ENCODE assay signal across 24 cellular contexts in the genomic region with DNA sequence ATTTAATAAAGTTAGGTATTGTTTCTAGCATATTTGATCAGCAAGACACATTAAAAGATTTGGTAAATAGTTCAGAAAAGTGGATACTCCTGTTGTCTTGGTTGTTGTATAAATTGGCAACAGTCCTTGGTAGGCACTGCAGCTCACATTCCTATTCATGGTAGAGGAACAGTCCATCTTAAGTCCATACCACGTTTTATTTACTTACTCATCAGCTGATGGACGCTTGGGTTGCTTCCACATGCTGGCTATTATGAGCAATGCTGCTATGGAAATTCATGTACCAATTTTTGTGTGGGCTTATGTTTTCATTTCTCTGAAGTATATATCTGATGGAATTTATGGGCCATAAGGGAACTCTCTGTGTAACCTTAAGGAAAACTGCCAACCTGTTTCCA. TPM values are rescaled to one million over a fixed set of nuclear protein-coding genes. Genes with fewer than 3 reads are reported as not detected.
A peak's percentile ranks its signal among the peaks of the same experiment; 100 is the strongest.
DNase-seq lines count a peak whose midpoint lies in the region; ATAC-seq, FAIRE-seq and TF ChIP-seq lines count a peak whose summit lies in the region.
"Had no signal": no experiment of that assay in that cellular context is flagged by ENCODE, and none has a peak within 500 bp of the region (broad histone marks: within the 10 kb centered on the region; RNA-seq: fewer than 3 reads in every experiment).

No MANE protein-coding gene starts in this region.

- H3K9me3 ChIP-seq in adipocyte (ENCODE audit: control insufficient read depth, low read length) (peaks cover 11% of the 10 kb centered on the region), lower lobe of right lung (no peaks in the 10 kb centered on the region), sigmoid colon (no peaks in the 10 kb centered on the region), testis (no peaks in the 10 kb centered on the region)

- TF ChIP-seq POLR2A in sigmoid colon (IDR thresholded peaks at IDR 0.05) (no peak), H54 (IDR thresholded peaks at IDR 0.05; ENCODE audit: low read depth, low read length) (no peak), testis (IDR thresholded peaks at IDR 0.05) (no peak)

- no peaks in the 10 kb centered on the region for H3K4me1 ChIP-seq in adipocyte (ENCODE audit: control insufficient read depth, insufficient read depth, low read length)
- peaks cover 4% of the 10 kb centered on the region for H3K4me1 ChIP-seq in lower lobe of right lung
- H3K4me1 ChIP-seq in sigmoid colon = peaks cover 0 to 27% (median 10%) of the 10 kb centered on the region in 4 donors
- no peaks in the 10 kb centered on the region for H3K4me1 ChIP-seq in testis

- peak; percentile 54 to 64 for ATAC-seq in lower lobe of right lung

- TF ChIP-seq CTCF in C4-2B (conservative IDR thresholded peaks at IDR 0.05) (no peak), lower lobe of right lung (IDR thresholded peaks at IDR 0.05) (no peak), sigmoid colon (IDR thresholded peaks at IDR 0.05) (no peak), testis (IDR thresholded peaks at IDR 0.05) (no peak)

- peak overlapping the region; percentile 78 for H3K27ac ChIP-seq in C4-2B
- peak overlapping the region; percentile 50 for H3K27ac ChIP-seq in lower lobe of right lung
- H3K27ac ChIP-seq in sigmoid colon = peak overlapping the region in 3 of 4 donors; percentile 42 to 71 (median 55)
- no peak overlapping the region for H3K27ac ChIP-seq in testis
- H3K27ac ChIP-seq: PC-9 had no signal

- H3K27me3 ChIP-seq in adipocyte (replicated peaks; ENCODE audit: control insufficient read depth, insufficient read depth, low read length) (peaks cover 29% of the 10 kb centered on the region), lower lobe of right lung (ENCODE audit: low read depth) (no peaks in the 10 kb centered on the region), sigmoid colon (no peaks in the 10 kb centered on the region), testis (no peaks in the 10 kb centered on the region)

- TF ChIP-seq EP300 in sigmoid colon (IDR thresholded peaks at IDR 0.05) = no peak

- intact Hi-C loops in lower lobe of right lung (cut with DNase I) = no loop called here
- intact Hi-C loops in sigmoid colon (cut with DNase I) = no loop called here
- intact Hi-C loops in testis (cut with DNase I; ENCODE audit: low total_unique reads) = no loop called here

- H3K4me3 ChIP-seq in adipocyte (ENCODE audit: low read length) (no peak overlapping the region), lower lobe of right lung (no peak overlapping the region), sigmoid colon (no peak overlapping the region), testis (no peak overlapping the region)
- H3K4me3 ChIP-seq: PC-9 had no signal

- no peak overlapping the region for H3K9ac ChIP-seq in adipocyte (ENCODE audit: low read length)

- no peak for FAIRE-seq in H54 (lab: Jason Lieb, UNC)
- FAIRE-seq: GM19239 had no signal

- H3K36me3 ChIP-seq in adipocyte (ENCODE audit: control insufficient read depth, insufficient read depth, low read length, severe bottlenecking) (no peaks in the 10 kb centered on the region), lower lobe of right lung (no peaks in the 10 kb centered on the region), sigmoid colon (no peaks in the 10 kb centered on the region), testis (ENCODE audit: low read depth, missing control alignments) (no peaks in the 10 kb centered on the region)

- 49 to 63% methylated on average over 2 of the region's 2 CpGs for WGBS in sigmoid colon, 2 donors
- 81 to 85% methylated on average over 2 of the region's 2 CpGs for WGBS in testis, 2 donors

- DNase-seq in adipocyte (ENCODE audit: low read depth) = peak; percentile 1
- DNase-seq in lower lobe of right lung = no peak
- peak; percentile 28 for DNase-seq in sigmoid colon
- DNase-seq in AG20443 (ENCODE audit: low spot score) = no peak
- no peak for DNase-seq in H54 (ENCODE audit: insufficient read length, low spot score)
- no peak for DNase-seq in DMS79 treated with DMSO at 0.1 percent for 48 hours (lab: John Stamatoyannopoulos, UW)
- no peak for DNase-seq in testis
- DNase-seq: GDM1, Karpas-422, NCI-H1092 treated with DMSO at 0.1 percent for 48 hours, NCI-H1436 treated with DMSO at 0.1 percent for 48 hours, NCI-H2029, NCI-H226, NCI-H510A treated with DMSO at 0.1 percent for 48 hours, NCI-H748 treated with DMSO at 0.1 percent for 48 hours, PC-9, RPMI8226, SHP77 had no signal

RNA-seq across cellular contexts. Expression of a gene that starts 43.3 kb away (rescaled TPM):
- not detected for total RNA-seq in lower lobe of right lung
- total RNA-seq in sigmoid colon = not detected
- not detected for polyA plus RNA-seq in sigmoid colon
- 10 to 100 TPM in 1 of 2 donors, 1 to 10 TPM in 1; 7.9 to 11.9 TPM for total RNA-seq in testis
- 36.6 TPM for polyA plus RNA-seq in testis (ENCODE audit: insufficient read depth, low read depth, low replicate concordance)
- total RNA-seq: A172, H4, PC-9 had no signal
- polyA plus RNA-seq: AG04450, CD14-positive monocyte had no signal

Comparison
In these comparisons a context has a peak if more than half of its experiments do, and no peak if none do; other contexts are left out.
1. H3K27ac ChIP-seq: peak in C4-2B (single experiment), lower lobe of right lung (single experiment) and sigmoid colon (3 of 4); none in testis (0 of 2).
2. DNase-seq: peak in adipocyte (single experiment) and sigmoid colon (single experiment); none in lower lobe of right lung (single experiment), AG20443 (single experiment), H54 (single experiment), DMS79 treated with DMSO at 0.1 percent for 48 hours (single experiment) and testis (single experiment).